ENCODE assay signal across 1 cellular context in the genomic region with DNA sequence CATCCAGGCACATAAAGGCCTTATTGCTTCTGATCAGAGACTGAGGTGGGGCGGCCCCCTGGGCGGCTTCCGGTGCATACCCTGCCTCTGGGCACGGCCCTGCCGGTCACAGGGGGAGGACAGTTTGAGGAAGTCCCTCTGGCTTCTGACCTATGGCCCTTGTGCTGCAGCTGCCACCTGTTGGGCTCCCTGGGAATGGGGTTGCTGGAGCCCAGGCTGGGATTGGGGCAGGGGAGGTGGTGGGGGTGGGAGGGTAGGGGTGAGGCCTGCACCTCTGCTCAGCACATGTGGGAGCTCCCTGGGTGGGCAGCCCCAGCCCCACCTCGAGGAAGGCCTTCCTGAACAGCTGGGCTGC.
A peak's percentile ranks its signal among the peaks of the same experiment; 100 is the strongest.
TF ChIP-seq lines count a peak whose summit lies in the region.

No MANE protein-coding gene starts in this region.

TF ChIP-seq in GM12878, 131 proteins besides CTCF, POLR2A, EP300 and RAD21:
- peak; percentile 48; the same call in 1 of the 2 replicates for TF ChIP-seq NR2F1 (conservative IDR thresholded peaks at IDR 0.05)
- TF ChIP-seq SP1 (IDR thresholded peaks at IDR 0.05; ENCODE audit: low read depth, low read length) = no peak
- peak; percentile 27; the same call in 1 of the 2 replicates for TF ChIP-seq SPI1 (IDR thresholded peaks at IDR 0.05; ENCODE audit: borderline replicate concordance, insufficient read depth, low read depth, low read length)
- no peak for TF ChIP-seq TARDBP (IDR thresholded peaks at IDR 0.05; ENCODE audit: borderline replicate concordance)
